Comparison of ENCODE assay signal across 18 cellular contexts in genomic region chr13:41515491-41516139, GRCh38. TPM values are rescaled to one million over a fixed set of nuclear protein-coding genes. Genes with fewer than 3 reads are reported as not detected.
A peak's percentile ranks its signal among the peaks of the same experiment; 100 is the strongest.
DNase-seq lines count a peak whose midpoint lies in the region; ATAC-seq, FAIRE-seq and TF ChIP-seq lines count a peak whose summit lies in the region.
"Had no signal": no experiment of that assay in that cellular context is flagged by ENCODE, and none has a peak within 500 bp of the region (broad histone marks: within the 10 kb centered on the region; RNA-seq: fewer than 3 reads in every experiment).

No MANE protein-coding gene starts in this region.

- H2AFZ ChIP-seq in H1 (ENCODE audit: low read length), result 0 out of 2 replicates have a peak overlapping the region, but pooled peaks have one; percentile 9
- H2AFZ ChIP-seq: GM23338 had no signal

- no peaks in the 10 kb centered on the region for H3K9me3 ChIP-seq in H1 (ENCODE audit: insufficient read depth in 2 of 2, low read depth in 1 of 2, low read length in 1 of 2)

- no peak overlapping the region for H4K91ac ChIP-seq in H1 (replicated peaks; ENCODE audit: insufficient read length, low read length)

- peak overlapping the region; percentile 17; the same call in 1 of the 2 replicates for H4K8ac ChIP-seq in H1 (ENCODE audit: extremely low read depth, insufficient read depth, low read length)

- no peak overlapping the region for H3K4me3 ChIP-seq in H1 (ENCODE audit: extremely low read depth in 1 of 4, insufficient read depth in 2 of 4, low read depth in 3 of 4, low read length in 4 of 4)
- H3K4me3 ChIP-seq: BLaER1 treated with 17β-estradiol and CSF1 and Interleukin-3, amounts not matched to agents 10 nM and 100 nM; GM12878; GM23338 had no signal

- H3K27me3 Mint-ChIP-seq in activated CD8-positive, alpha-beta T cell treated with anti-CD3 and anti-CD28 coated beads, Interleukin-2, amount 10 ng/mL, durations not matched to agents 7 days and 5 days (ENCODE audit: low read depth), result no peaks in the 10 kb centered on the region
- no peaks in the 10 kb centered on the region for H3K27me3 Mint-ChIP-seq in activated CD8-positive, alpha-beta T cell treated with anti-CD3 and anti-CD28 coated beads for 36 hours
- H3K27me3 Mint-ChIP-seq in osteocyte (ENCODE audit: unreplicated experiment) (peaks cover 9% of the 10 kb centered on the region), endothelial cell (ENCODE audit: unreplicated experiment) (peaks cover 6% of the 10 kb centered on the region)

- no peak for FAIRE-seq in H1 (lab: Jason Lieb, UNC)
- FAIRE-seq: GM12878, GM18507 had no signal

- no peak for TF ChIP-seq RAD21 in H1 (IDR thresholded peaks at IDR 0.05 in 1 of 2, conservative IDR thresholded peaks at IDR 0.05 in 1 of 2; ENCODE audit: low read depth in 2 of 2, low read length in 2 of 2)

- WGBS in H1 (ENCODE audit: extremely low coverage in 1 of 2, insufficient coverage in 1 of 2, insufficient read length in 1 of 2, insufficient replicate concordance in 2 of 2, low coverage in 1 of 2, low lambda C conversion rate in 2 of 2, missing lambda C conversion rate in 1 of 2), 2 experiments, result 89% methylated on average over 13 of the region's 15 CpGs; no CpG with 5 or more reads in 1 of the 2 experiments

- H3K4me1 ChIP-seq in H1 (replicated peaks in 1 of 4; ENCODE audit: control insufficient read depth in 3 of 4, insufficient read depth in 4 of 4, low read length in 3 of 4), result no peaks in the 10 kb centered on the region

- H3K4me3 Mint-ChIP-seq in activated CD8-positive, alpha-beta T cell treated with anti-CD3 and anti-CD28 coated beads, Interleukin-2, amount 10 ng/mL, durations not matched to agents 7 days and 5 days, result no peak overlapping the region
- no peak overlapping the region for H3K4me3 Mint-ChIP-seq in activated CD8-positive, alpha-beta T cell treated with anti-CD3 and anti-CD28 coated beads for 36 hours
- no peak overlapping the region for H3K4me3 Mint-ChIP-seq in osteocyte (ENCODE audit: unreplicated experiment)
- no peak overlapping the region for H3K4me3 Mint-ChIP-seq in endothelial cell (ENCODE audit: unreplicated experiment)
- H3K4me3 Mint-ChIP-seq: CD4-positive, CD25-positive, alpha-beta regulatory T cell; GM23338; H9 had no signal

- DNase-seq in activated CD8-positive, alpha-beta T cell treated with anti-CD3 and anti-CD28 coated beads, Interleukin-2, amount 10 ng/mL, durations not matched to agents 7 days and 5 days, result peak; percentile 11
- no peak for DNase-seq in activated CD8-positive, alpha-beta T cell treated with anti-CD3 and anti-CD28 coated beads for 36 hours
- no peak for DNase-seq in H1 (ENCODE audit: low read depth in 1 of 2, low spot score in 2 of 2)
- DNase-seq in osteocyte (ENCODE audit: extremely low spot score, unreplicated experiment), result peak; percentile 83
- DNase-seq in endothelial cell (ENCODE audit: low spot score), result no peak
- no peak for DNase-seq in GM10248 (ENCODE audit: extremely low spot score)
- DNase-seq: ACHN; Calu3; CD4-positive, CD25-positive, alpha-beta regulatory T cell; DMS 273 treated with DMSO at 0.1 percent for 48 hours; H9 had no signal

- no peak overlapping the region for H2AK5ac ChIP-seq in H1 (ENCODE audit: low read depth, low read length)

- H3K36me3 ChIP-seq in H1 (ENCODE audit: control insufficient read depth in 2 of 4, insufficient read depth in 4 of 4, low read length in 3 of 4), result no peaks in the 10 kb centered on the region; a peak in 1 of 8 replicates
- H3K36me3 ChIP-seq: BLaER1 treated with 17β-estradiol and CSF1 and Interleukin-3, amounts not matched to agents 10 nM and 100 nM had no signal

- H3K79me2 ChIP-seq in H1 (ENCODE audit: control insufficient read depth in 1 of 2, insufficient read depth in 2 of 2, low read length in 2 of 2), result no peaks in the 10 kb centered on the region

- H4K5ac ChIP-seq in H1 (ENCODE audit: insufficient read length, low read depth, low read length), result no peak overlapping the region

- no peak overlapping the region for H3K14ac ChIP-seq in H1 (ENCODE audit: insufficient read length)

- intact Hi-C loops in activated CD8-positive, alpha-beta T cell treated with anti-CD3 and anti-CD28 coated beads for 36 hours (cut with micrococcal nuclease), result no loop called here

- no peak overlapping the region for H2BK5ac ChIP-seq in H1 (ENCODE audit: low read depth, low read length)

- no peaks in the 10 kb centered on the region for H3K79me1 ChIP-seq in H1 (ENCODE audit: low read depth, low read length)

- no peak overlapping the region for H2BK120ac ChIP-seq in H1 (replicated peaks; ENCODE audit: low read depth, low read length)

- H3K23ac ChIP-seq in H1 (ENCODE audit: insufficient read length), result no peak overlapping the region

- H3K4ac ChIP-seq in H1 (replicated peaks; ENCODE audit: insufficient read length, low read depth, low read length), result no peak overlapping the region

- no peak overlapping the region for H3K4me2 ChIP-seq in H1 (ENCODE audit: insufficient read depth in 1 of 2, low read depth in 2 of 2, low read length in 2 of 2)
- H3K4me2 ChIP-seq: BLaER1 treated with 17β-estradiol and CSF1 and Interleukin-3, amounts not matched to agents 10 nM and 100 nM; GM23338 had no signal

- H2BK20ac ChIP-seq in H1 (ENCODE audit: low read length), result no peak overlapping the region

- no peak for TF ChIP-seq EP300 in H1 (IDR thresholded peaks at IDR 0.05; ENCODE audit: borderline replicate concordance in 1 of 2, low read depth in 2 of 2, low read length in 2 of 2)

- no peaks in the 10 kb centered on the region for H3K4me1 Mint-ChIP-seq in activated CD8-positive, alpha-beta T cell treated with anti-CD3 and anti-CD28 coated beads, Interleukin-2, amount 10 ng/mL, durations not matched to agents 7 days and 5 days (ENCODE audit: low read depth)
- H3K4me1 Mint-ChIP-seq in activated CD8-positive, alpha-beta T cell treated with anti-CD3 and anti-CD28 coated beads for 36 hours (ENCODE audit: low read depth), result no peaks in the 10 kb centered on the region
- H3K4me1 Mint-ChIP-seq in osteocyte (ENCODE audit: unreplicated experiment), result no peaks in the 10 kb centered on the region
- peaks cover 6% of the 10 kb centered on the region for H3K4me1 Mint-ChIP-seq in endothelial cell (ENCODE audit: unreplicated experiment)
- H3K4me1 Mint-ChIP-seq: GM23338 had no signal

- no peak overlapping the region for H3K27ac ChIP-seq in H1 (ENCODE audit: low read depth, low read length)
- H3K27ac ChIP-seq: BLaER1 treated with 17β-estradiol and CSF1 and Interleukin-3, amounts not matched to agents 10 nM and 100 nM had no signal

- no peak overlapping the region for H2BK12ac ChIP-seq in H1 (ENCODE audit: low read depth, low read length)

- no peaks in the 10 kb centered on the region for H4K20me1 ChIP-seq in H1 (replicated peaks in 1 of 2; ENCODE audit: control insufficient read depth in 1 of 2, insufficient read depth in 2 of 2, low read length in 2 of 2)
- H4K20me1 ChIP-seq: BLaER1 treated with 17β-estradiol and CSF1 and Interleukin-3, amounts not matched to agents 10 nM and 100 nM had no signal

- TF ChIP-seq POLR2A in H1 (IDR thresholded peaks at IDR 0.05; ENCODE audit: control extremely low read depth in 1 of 2, low read depth in 2 of 2, low read length in 2 of 2), result no peak

- H3K27ac Mint-ChIP-seq in activated CD8-positive, alpha-beta T cell treated with anti-CD3 and anti-CD28 coated beads, Interleukin-2, amount 10 ng/mL, durations not matched to agents 7 days and 5 days, result no peak overlapping the region
- H3K27ac Mint-ChIP-seq in activated CD8-positive, alpha-beta T cell treated with anti-CD3 and anti-CD28 coated beads for 36 hours, result no peak overlapping the region
- no peak overlapping the region for H3K27ac Mint-ChIP-seq in osteocyte (ENCODE audit: unreplicated experiment)
- H3K27ac Mint-ChIP-seq in endothelial cell (ENCODE audit: unreplicated experiment), result no peak overlapping the region
- H3K27ac Mint-ChIP-seq: CD4-positive, CD25-positive, alpha-beta regulatory T cell; GM23338; H9; IgD-negative memory B cell had no signal

- ATAC-seq in activated CD8-positive, alpha-beta T cell treated with anti-CD3 and anti-CD28 coated beads, Interleukin-2, amount 10 ng/mL, durations not matched to agents 7 days and 5 days, result no peak
- no peak for ATAC-seq in activated CD8-positive, alpha-beta T cell treated with anti-CD3 and anti-CD28 coated beads for 36 hours
- ATAC-seq in GM18861 (IDR thresholded peaks at IDR 0.05; ENCODE audit: unreplicated experiment), result no peak
- ATAC-seq: GM12878, GM23338 had no signal

- H3K18ac ChIP-seq in H1 (ENCODE audit: extremely low read depth, low read length), result no peak overlapping the region

- no peaks in the 10 kb centered on the region for H3K23me2 ChIP-seq in H1 (ENCODE audit: low read depth, low read length)

- H3K9ac ChIP-seq in H1 (replicated peaks in 1 of 4; ENCODE audit: extremely low read depth in 1 of 4, low read depth in 3 of 4, low read length in 3 of 4), result no peak overlapping the region
- H3K9ac ChIP-seq: BLaER1 treated with 17β-estradiol and CSF1 and Interleukin-3, amounts not matched to agents 10 nM and 100 nM had no signal

- no peak for TF ChIP-seq CTCF in activated CD8-positive, alpha-beta T cell treated with anti-CD3 and anti-CD28 coated beads for 36 hours (IDR thresholded peaks at IDR 0.05)
- TF ChIP-seq CTCF in H1 (IDR thresholded peaks at IDR 0.05; ENCODE audit: control extremely low read depth in 1 of 3, insufficient read depth in 1 of 3, low read depth in 1 of 3, low read length in 3 of 3) (no peak), osteocyte (IDR thresholded peaks at IDR 0.05) (no peak), endothelial cell (IDR thresholded peaks at IDR 0.05; ENCODE audit: unreplicated experiment) (no peak), GM10248 (IDR thresholded peaks at IDR 0.05; ENCODE audit: control extremely low read depth, extremely low read depth, low read depth, missing control alignments) (no peak)

- POLR2A ChIA-PET in activated CD8-positive, alpha-beta T cell treated with anti-CD3 and anti-CD28 coated beads, Interleukin-2, amount 10 ng/mL, durations not matched to agents 7 days and 5 days (lab: Charles Lee), result no interaction called here
- POLR2A ChIA-PET in activated CD8-positive, alpha-beta T cell treated with anti-CD3 and anti-CD28 coated beads for 36 hours (lab: Charles Lee), result no interaction called here
- POLR2A ChIA-PET in H1 (lab: Charles Lee; ENCODE audit: partially characterized antibody) (no interaction called here), GM10248 (lab: Yijun Ruan, JAX) (no interaction called here)

- H2BK15ac ChIP-seq in H1 (ENCODE audit: low read length), result no peak overlapping the region

- no peaks in the 10 kb centered on the region for H3K36me3 Mint-ChIP-seq in activated CD8-positive, alpha-beta T cell treated with anti-CD3 and anti-CD28 coated beads, Interleukin-2, amount 10 ng/mL, durations not matched to agents 7 days and 5 days (ENCODE audit: low read depth)
- no peaks in the 10 kb centered on the region for H3K36me3 Mint-ChIP-seq in activated CD8-positive, alpha-beta T cell treated with anti-CD3 and anti-CD28 coated beads for 36 hours (ENCODE audit: low read depth)
- no peaks in the 10 kb centered on the region for H3K36me3 Mint-ChIP-seq in osteocyte (ENCODE audit: unreplicated experiment)
- peaks cover 4% of the 10 kb centered on the region for H3K36me3 Mint-ChIP-seq in endothelial cell (ENCODE audit: low read depth, unreplicated experiment)
- H3K36me3 Mint-ChIP-seq: CD4-positive, CD25-positive, alpha-beta regulatory T cell; IgD-negative memory B cell had no signal

- no peak overlapping the region for H3K56ac ChIP-seq in H1 (replicated peaks; ENCODE audit: insufficient read length, low read depth, low read length)

- H3K27me3 ChIP-seq in H1 (replicated peaks in 1 of 4; ENCODE audit: control insufficient read depth in 3 of 4, extremely low read depth in 1 of 4, insufficient read depth in 3 of 4, low read length in 3 of 4), result no peaks in the 10 kb centered on the region
- H3K27me3 ChIP-seq: BLaER1 treated with 17β-estradiol and CSF1 and Interleukin-3, amounts not matched to agents 10 nM and 100 nM had no signal

- H3K9me3 Mint-ChIP-seq in activated CD8-positive, alpha-beta T cell treated with anti-CD3 and anti-CD28 coated beads, Interleukin-2, amount 10 ng/mL, durations not matched to agents 7 days and 5 days (ENCODE audit: insufficient read depth), result peaks cover 5% of the 10 kb centered on the region
- H3K9me3 Mint-ChIP-seq in activated CD8-positive, alpha-beta T cell treated with anti-CD3 and anti-CD28 coated beads for 36 hours, result no peaks in the 10 kb centered on the region
- H3K9me3 Mint-ChIP-seq in osteocyte (ENCODE audit: unreplicated experiment), result no peaks in the 10 kb centered on the region
- H3K9me3 Mint-ChIP-seq in endothelial cell (ENCODE audit: unreplicated experiment), result no peaks in the 10 kb centered on the region
- H3K9me3 Mint-ChIP-seq: IgD-negative memory B cell had no signal

- CTCF ChIA-PET in activated CD8-positive, alpha-beta T cell treated with anti-CD3 and anti-CD28 coated beads, Interleukin-2, amount 10 ng/mL, durations not matched to agents 7 days and 5 days (lab: Charles Lee), result interaction anchor here (1.1 kb wide), 1 partner anchor 56 kb away, joined by 3 read pairs; no protein-coding TSS in a partner anchor
- CTCF ChIA-PET in activated CD8-positive, alpha-beta T cell treated with anti-CD3 and anti-CD28 coated beads for 36 hours (lab: Charles Lee), result interaction anchor here (0.9 to 1.0 kb wide), 2 partner anchors 56 to 57 kb away, joined by 3 read pairs; no protein-coding TSS in a partner anchor
- CTCF ChIA-PET in H1 (lab: Charles Lee; ENCODE audit: partially characterized antibody), result interaction anchor here (1.1 to 1.3 kb wide), 2 partner anchors 56 to 81 kb away, joined by 3 to 4 read pairs; no protein-coding TSS in a partner anchor
- CTCF ChIA-PET in GM10248 (lab: Yijun Ruan, JAX), result interaction anchor here (1.1 kb wide), 1 partner anchor 57 kb away, joined by 3 read pairs; no protein-coding TSS in a partner anchor

RNA-seq across cellular contexts. Expression of gene RGCC, which starts 58.3 kb away (rescaled TPM):
- total RNA-seq in activated CD8-positive, alpha-beta T cell treated with anti-CD3 and anti-CD28 coated beads, Interleukin-2, amount 10 ng/mL, durations not matched to agents 7 days and 5 days, result 10 to 100 TPM; 23.8 to 23.9 TPM
- total RNA-seq in activated CD8-positive, alpha-beta T cell treated with anti-CD3 and anti-CD28 coated beads for 36 hours, result 100 to 1,000 TPM; 135 to 143 TPM
- total RNA-seq in H1 (2021; fragmentation: NEBNext Ultra II Directional; extraction: Animal tissue kit (Norgen Biotek cat#: 25700)), result 0.41 and 0.46 TPM in 2 replicates
- polyA plus RNA-seq in H1 (2011; rRNA removed), result 0.17 TPM in 1 of 2 replicates, not detected in the other
- 0.12 TPM for polyA plus RNA-seq in H1 (2011; cell fraction: cytosol; rRNA removed)
- polyA plus RNA-seq in H1 (2011; cell fraction: nucleus; rRNA removed), result 0.13 TPM
- 0.18 to 0.27 TPM in 2 of 4 replicates, not detected in the others for polyA plus RNA-seq in H1 (2012, experiment 1 of 2)
- polyA plus RNA-seq in H1 (2012, experiment 2 of 2), result not detected
- 0.30 TPM for polyA plus RNA-seq in H1 (2013, experiment 1 of 2)
- 0.26 TPM for polyA plus RNA-seq in H1 (2013, experiment 2 of 2)
- not detected in 2 replicates for polyA minus RNA-seq in H1 (2011; rRNA and poly(A)+ RNA removed)
- not detected for polyA minus RNA-seq in H1 (2011; cell fraction: cytosol; rRNA and poly(A)+ RNA removed)
- not detected for polyA minus RNA-seq in H1 (2011; cell fraction: nucleus; rRNA and poly(A)+ RNA removed)
- 1.3 and 1.6 TPM in 2 replicates for total RNA-seq in osteocyte
- 0.77 TPM for total RNA-seq in endothelial cell (ENCODE audit: unreplicated experiment)
- total RNA-seq: A172, H9 had no signal

Comparison
In these comparisons a context has a peak if more than half of its experiments do, and no peak if none do; other contexts are left out.
1. DNase-seq: peak in activated CD8-positive, alpha-beta T cell treated with anti-CD3 and anti-CD28 coated beads, Interleukin-2, amount 10 ng/mL, durations not matched to agents 7 days and 5 days (single experiment) and osteocyte (single experiment); none in activated CD8-positive, alpha-beta T cell treated with anti-CD3 and anti-CD28 coated beads for 36 hours (single experiment), H1 (0 of 2), endothelial cell (single experiment) and GM10248 (single experiment).
2. RNA of gene RGCC, which starts 58.3 kb away (total RNA-seq): 135 to 143 TPM in activated CD8-positive, alpha-beta T cell treated with anti-CD3 and anti-CD28 coated beads for 36 hours; 23.8 to 23.9 TPM in activated CD8-positive, alpha-beta T cell treated with anti-CD3 and anti-CD28 coated beads, Interleukin-2, amount 10 ng/mL, durations not matched to agents 7 days and 5 days, 1.3 to 1.6 TPM in osteocyte, 0.77 TPM in endothelial cell (single experiment) and 0.41 to 0.46 TPM in H1; every median in the first group is over 4 times any median in the second.